ENCODE assay signal across 8 cellular contexts in the genomic region with DNA sequence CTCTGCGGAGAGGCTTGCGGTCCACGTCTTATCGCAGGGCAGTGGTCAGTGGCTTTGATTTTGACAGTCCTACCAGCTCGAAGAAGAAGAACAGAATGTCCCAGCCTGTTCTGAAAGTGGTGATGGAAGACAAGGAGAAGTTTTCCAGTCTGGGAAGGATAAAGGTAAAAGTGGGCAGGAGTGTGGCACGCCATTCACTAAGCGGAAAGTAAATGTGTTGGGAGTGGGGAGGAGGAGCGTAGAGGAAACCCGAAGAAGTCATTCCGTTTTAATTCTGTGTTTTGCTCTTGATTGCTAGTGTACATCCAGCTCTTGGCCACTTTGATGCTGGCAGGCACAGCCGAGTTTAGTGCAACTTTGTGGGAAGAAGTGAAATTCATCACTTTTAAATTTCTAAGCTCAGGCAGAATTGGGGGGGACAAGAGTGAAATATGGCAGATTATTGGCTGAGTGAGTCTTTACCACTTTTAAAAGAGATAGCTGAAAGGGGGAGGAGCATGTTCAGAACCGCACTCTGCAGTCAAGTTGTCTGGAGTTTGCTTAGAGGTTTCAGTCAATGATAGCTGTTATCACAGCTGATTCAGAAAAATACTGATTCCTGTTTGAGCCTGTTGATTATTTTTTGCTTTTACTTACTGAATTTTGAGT. TPM values are rescaled to one million over a fixed set of nuclear protein-coding genes. Genes with fewer than 3 reads are reported as not detected.
A peak's percentile ranks its signal among the peaks of the same experiment; 100 is the strongest.
DNase-seq lines count a peak whose midpoint lies in the region; ATAC-seq, FAIRE-seq and TF ChIP-seq lines count a peak whose summit lies in the region.

No MANE protein-coding gene starts in this region.

- TF ChIP-seq EP300 in esophagus muscularis mucosa (IDR thresholded peaks at IDR 0.05) = no peak

- 0 out of 2 replicates have a peak overlapping the region, but pooled peaks have one; percentile 4 for H3K27ac ChIP-seq in DOHH2 (ENCODE audit: low read depth, low read length)
- H3K27ac ChIP-seq in esophagus muscularis mucosa (replicated peaks in 1 of 4) = peak overlapping the region; percentile 81 to 91 (median 86)
- no peak overlapping the region for H3K27ac ChIP-seq in neutrophil

- H3K9me2 ChIP-seq in DOHH2 (replicated peaks; ENCODE audit: control insufficient read depth, low read length) = no peaks in the 10 kb centered on the region

- H4K20me1 ChIP-seq in DOHH2 (ENCODE audit: control insufficient read depth, insufficient read depth, low read depth, low read length) = no peaks in the 10 kb centered on the region

- 16% methylated on average over 12 of the region's 12 CpGs for WGBS in esophagus muscularis mucosa

- H3K27me3 ChIP-seq in DOHH2 (ENCODE audit: control insufficient read depth, low read length) (no peaks in the 10 kb centered on the region), esophagus muscularis mucosa (no peaks in the 10 kb centered on the region), neutrophil (peaks cover 74% of the 10 kb centered on the region)

- no peaks in the 10 kb centered on the region for H3K79me2 ChIP-seq in DOHH2 (ENCODE audit: control insufficient read depth, low read length)

- no peak for TF ChIP-seq POLR2A in esophagus muscularis mucosa (IDR thresholded peaks at IDR 0.05; ENCODE audit: low read depth)

- H3K4me1 ChIP-seq in DOHH2 (ENCODE audit: control insufficient read depth, low read length) = 0 out of 2 replicates have a peak, but pooled peaks cover 4% of the 10 kb centered on the region
- H3K4me1 ChIP-seq in esophagus muscularis mucosa = peaks cover 9 to 44% (median 39%) of the 10 kb centered on the region in 4 donors
- peaks cover 20 to 26% of the 10 kb centered on the region in 2 experiments for H3K4me1 ChIP-seq in neutrophil (ENCODE audit: control insufficient read depth in 1 of 2, insufficient read depth in 1 of 2, low read depth in 1 of 2, low read length in 1 of 2)

- TF ChIP-seq CTCF in DOHH2 (IDR thresholded peaks at IDR 0.05; ENCODE audit: low read depth, low read length, poor library complexity, severe bottlenecking) (no peak), esophagus muscularis mucosa (IDR thresholded peaks at IDR 0.05) (no peak), neutrophil (IDR thresholded peaks at IDR 0.05) (no peak)

- peak overlapping the region; percentile 5; the same call in 1 of the 2 replicates for H3K4me3 ChIP-seq in DOHH2 (ENCODE audit: low read length)
- H3K4me3 ChIP-seq in esophagus muscularis mucosa = peak overlapping the region; percentile 73 to 97 (median 90)
- H3K4me3 ChIP-seq in neutrophil (ENCODE audit: low read depth in 1 of 2, low read length in 1 of 2) = peak overlapping the region; percentile 59 to 75

- no peaks in the 10 kb centered on the region for H3F3A ChIP-seq in DOHH2 (ENCODE audit: control insufficient read depth, insufficient read depth)

- ATAC-seq in HG03457 (IDR thresholded peaks at IDR 0.05; ENCODE audit: unreplicated experiment) = no peak

- H3K36me3 ChIP-seq in DOHH2 (ENCODE audit: control insufficient read depth, low read length) (no peaks in the 10 kb centered on the region), esophagus muscularis mucosa (peaks cover 0 to 7% (median 0%) of the 10 kb centered on the region in 4 donors), neutrophil (no peaks in the 10 kb centered on the region)

- intact Hi-C loops in esophagus muscularis mucosa (cut with DNase I) = loop anchor here (5.0 kb wide), 2 partner anchors 129 to 199 kb away; a partner anchor contains a TSS

- H3K4me2 ChIP-seq in DOHH2 (ENCODE audit: low read length) = no peak overlapping the region

- H3K9me3 ChIP-seq in DOHH2 (ENCODE audit: control insufficient read depth, insufficient read depth, low read length) (no peaks in the 10 kb centered on the region; the same call in 1 of the 2 replicates), esophagus muscularis mucosa (no peaks in the 10 kb centered on the region), neutrophil (no peaks in the 10 kb centered on the region)

- DNase-seq in NCI-H748 treated with DMSO at 0.1 percent for 48 hours (lab: John Stamatoyannopoulos, UW) (peak; percentile 50), esophagus muscularis mucosa (ENCODE audit: extremely low spot score) (no peak), D341Med (ENCODE audit: low spot score) (no peak), GM19239 (ENCODE audit: insufficient read length, low spot score) (no peak), SKM-1 (lab: John Stamatoyannopoulos, UW; ENCODE audit: unreplicated experiment) (no peak)

- no peak for FAIRE-seq in GM19239 (lab: Jason Lieb, UNC)

RNA-seq across cellular contexts. Expression of a gene that starts 1.8 kb away (rescaled TPM):
- total RNA-seq in esophagus muscularis mucosa = 100 to 1,000 TPM; 124 to 158 (median 132) TPM

Comparison
In these comparisons a context has a peak if more than half of its experiments do, and no peak if none do; other contexts are left out.
1. H3K4me3 ChIP-seq: peak in every context shown above with its lines; median percentile 90 in esophagus muscularis mucosa; 67 in neutrophil; 5 in DOHH2.